ENCODE assay signal across 34 cellular contexts in the genomic region with DNA sequence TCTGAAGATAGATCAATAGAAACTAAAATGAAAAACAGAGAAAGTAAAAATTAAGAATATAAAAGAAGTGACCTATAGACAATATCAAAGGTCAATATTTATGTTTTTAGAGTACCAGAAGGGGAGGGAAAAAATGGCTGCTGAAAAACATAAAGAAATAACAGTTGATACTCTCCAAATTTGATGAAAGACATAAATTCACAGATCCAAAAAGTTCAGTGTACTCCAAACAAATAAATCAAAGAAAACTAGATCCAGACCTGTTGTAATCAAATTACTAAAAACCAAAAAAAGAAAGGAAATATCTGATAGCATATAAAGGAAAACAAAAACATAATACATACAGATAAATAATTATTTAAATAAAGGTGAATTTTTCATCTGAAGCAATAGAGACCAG.
"Had no signal": no experiment of that assay in that cellular context is flagged by ENCODE, and none has a peak within 500 bp of the region (broad histone marks: within the 10 kb centered on the region; RNA-seq: fewer than 3 reads in every experiment).

No MANE protein-coding gene starts in this region.

- H3K27me3 ChIP-seq: adrenal gland, ascending aorta, body of pancreas, brain microvascular endothelial cell, breast epithelium, cardiac muscle cell had no signal

- FAIRE-seq: astrocyte, bronchial epithelial cell had no signal

- H3K9me3 ChIP-seq: adrenal gland, body of pancreas had no signal

- DNase-seq: activated effector memory CD4-positive, alpha-beta T cell treated with anti-CD3 and anti-CD28 coated beads, Interleukin-2, amount 50 U/mL, for 16 hours; activated effector memory CD4-positive, alpha-beta T cell treated with Interleukin-2 at 50 U/mL for 16 hours; activated gamma-delta T cell; activated gamma-delta T cell treated with Interleukin-2 at 50 U/mL for 16 hours; activated naive CD4-positive, alpha-beta T cell; activated naive CD4-positive, alpha-beta T cell treated with anti-CD3 and anti-CD28 coated beads for 36 hours; activated naive CD4-positive, alpha-beta T cell treated with anti-CD3 and anti-CD28 coated beads, Interleukin-2, amount 10 ng/mL, durations not matched to agents 7 days and 5 days; activated naive CD4-positive, alpha-beta T cell treated with anti-CD3 and anti-CD28 coated beads, Interleukin-2, amount 50 U/mL, for 16 hours; activated naive CD4-positive, alpha-beta T cell treated with Interleukin-2 at 50 U/mL for 16 hours; activated naive CD8-positive, alpha-beta T cell treated with anti-CD3 and anti-CD28 coated beads for 36 hours; activated naive CD8-positive, alpha-beta T cell treated with anti-CD3 and anti-CD28 coated beads, Interleukin-2, amount 10 ng/mL, durations not matched to agents 7 days and 5 days; activated naive CD8-positive, alpha-beta T cell treated with anti-CD3 and anti-CD28 coated beads, Interleukin-2, amount 50 U/mL, for 24 hours; activated T-cell treated with anti-CD3 and anti-CD28 coated beads, Interleukin-2, amount 50 U/mL, for 1 hour; activated T-cell treated with anti-CD3 and anti-CD28 coated beads, Interleukin-2, amount 50 U/mL, for 24 hours; activated T-cell treated with anti-CD3 and anti-CD28 coated beads, Interleukin-2, amount 50 U/mL, for 4 hours; activated T-cell treated with anti-CD3 and anti-CD28 coated beads, Interleukin-2, amount 50 U/mL, for 48 hours; activated T-cell treated with anti-CD3 and anti-CD28 coated beads, Interleukin-2, amount 50 U/mL, for 72 hours; adrenal gland; amniotic stem cell; amygdala; anterior cingulate cortex; aorta; body of pancreas; brain microvascular endothelial cell; caudate nucleus; central memory CD4-positive, alpha-beta T cell; cerebellar nuclear complex had no signal

- H3K4me1 ChIP-seq: adrenal gland, ascending aorta, body of pancreas, breast epithelium had no signal

- H3K36me3 ChIP-seq: adrenal gland, ascending aorta, brain microvascular endothelial cell, breast epithelium, cardiac muscle cell had no signal

- ATAC-seq: activated naive CD4-positive, alpha-beta T cell treated with anti-CD3 and anti-CD28 coated beads, Interleukin-2, amount 50 U/mL, for 72 hours; activated naive CD8-positive, alpha-beta T cell treated with anti-CD3 and anti-CD28 coated beads, Interleukin-2, amount 50 U/mL, for 24 hours; activated T-cell treated with anti-CD3 and anti-CD28 coated beads, Interleukin-2, amount 50 U/mL, for 4 hours; activated T-cell treated with anti-CD3 and anti-CD28 coated beads, Interleukin-2, amount 50 U/mL, for 72 hours; activated T-helper 17 cell treated with anti-CD3 and anti-CD28 coated beads, Interleukin-2, amount 50 U/mL, for 72 hours; body of pancreas had no signal

- H3K4me3 ChIP-seq: adrenal gland, ascending aorta, body of pancreas, breast epithelium, cardiac muscle cell had no signal

- H3K27ac ChIP-seq: adrenal gland, ascending aorta, body of pancreas, brain microvascular endothelial cell, breast epithelium, cardiac muscle cell had no signal
